ENCODE assay signal across 8 cellular contexts in genomic region chr1:161177112-161177935, GRCh38. TPM values are rescaled to one million over a fixed set of nuclear protein-coding genes. Genes with fewer than 3 reads are reported as not detected.
A peak's percentile ranks its signal among the peaks of the same experiment; 100 is the strongest.
DNase-seq lines count a peak whose midpoint lies in the region; ATAC-seq and TF ChIP-seq lines count a peak whose summit lies in the region.

Gene B4GALT3 (minus strand): TSS chr1:161177507. CDS start chr1:161176060, 1,447 bp downstream.

- H3K79me2 ChIP-seq in parathyroid adenoma, result peaks cover 4% of the 10 kb centered on the region

- H3K27ac ChIP-seq in parathyroid adenoma (peak within 1 kb of the TSS; percentile 88), tibial artery (peak within 1 kb of the TSS; percentile 89 to 94)

- H3K9me3 Mint-ChIP-seq in T-cell, result no peaks in the 10 kb centered on the region
- H3K9me3 Mint-ChIP-seq in activated naive CD8-positive, alpha-beta T cell treated with anti-CD3 and anti-CD28 coated beads, Interleukin-2, amount 50 U/mL, for 24 hours, result no peaks in the 10 kb centered on the region

- ATAC-seq in HG02759 (IDR thresholded peaks at IDR 0.05; ENCODE audit: unreplicated experiment) (peak; percentile 90), T-cell (replicated peaks in 1 of 4) (peak; percentile 87 to 93 (median 90)), Right ventricle myocardium superior (ENCODE audit: poor library complexity) (peak; percentile 97)
- ATAC-seq in activated naive CD8-positive, alpha-beta T cell treated with anti-CD3 and anti-CD28 coated beads, Interleukin-2, amount 50 U/mL, for 24 hours, result peak; percentile 85

- H3K27me3 Mint-ChIP-seq in T-cell, result no peaks in the 10 kb centered on the region
- no peaks in the 10 kb centered on the region for H3K27me3 Mint-ChIP-seq in activated naive CD8-positive, alpha-beta T cell treated with anti-CD3 and anti-CD28 coated beads, Interleukin-2, amount 50 U/mL, for 24 hours

- H3K27me3 ChIP-seq in parathyroid adenoma (ENCODE audit: control insufficient read depth, insufficient read depth, low read length) (no peaks in the 10 kb centered on the region), tibial artery (no peaks in the 10 kb centered on the region)

- CTCF ChIA-PET in T-cell (lab: Charles Lee), result interaction anchor here in 1 of 2 donors (0.7 to 2.3 kb wide), 4 partner anchors 11 to 141 kb away, joined by 3 to 13 read pairs (median 4); partner anchors contain the start of genes DEDD, PPOX and TOMM40L

- H3K4me1 Mint-ChIP-seq in T-cell, result peaks cover 75 to 83% (median 80%) of the 10 kb centered on the region in 3 donors
- peaks cover 62% of the 10 kb centered on the region for H3K4me1 Mint-ChIP-seq in activated naive CD8-positive, alpha-beta T cell treated with anti-CD3 and anti-CD28 coated beads, Interleukin-2, amount 50 U/mL, for 24 hours

- intact Hi-C loops in Right ventricle myocardium superior (cut with DNase I), result no loop called here
- intact Hi-C loops in tibial artery (cut with DNase I; ENCODE audit: low total_unique reads), result no loop called here

- POLR2A ChIA-PET in T-cell (lab: Charles Lee), result interaction anchor here (0.5 to 2.1 kb wide), 4 partner anchors 10 to 917 kb away, joined by 3 to 8 read pairs (median 6); partner anchors contain the start of gene PPOX (in 1 of the 2)

- peak within 1 kb of the TSS; percentile 96 to 99 for H3K27ac Mint-ChIP-seq in T-cell
- peak within 1 kb of the TSS; percentile 96 for H3K27ac Mint-ChIP-seq in activated naive CD8-positive, alpha-beta T cell treated with anti-CD3 and anti-CD28 coated beads, Interleukin-2, amount 50 U/mL, for 24 hours

- H3K9me3 ChIP-seq in parathyroid adenoma (ENCODE audit: control insufficient read depth, low read length) (no peaks in the 10 kb centered on the region), tibial artery (no peaks in the 10 kb centered on the region)

- TF ChIP-seq CTCF in GM12875 (IDR thresholded peaks at IDR 0.05; ENCODE audit: borderline replicate concordance, insufficient read depth, low read depth, low read length) (0 out of 2 replicates have a peak, but pooled peaks have one; percentile 3), parathyroid adenoma (IDR thresholded peaks at IDR 0.05) (no peak), tibial artery (IDR thresholded peaks at IDR 0.05) (no peak)

- H3K36me3 Mint-ChIP-seq in T-cell, result peaks cover 38% of the 10 kb centered on the region
- H3K36me3 Mint-ChIP-seq in activated naive CD8-positive, alpha-beta T cell treated with anti-CD3 and anti-CD28 coated beads, Interleukin-2, amount 50 U/mL, for 24 hours (ENCODE audit: low read depth), result peaks cover 23% of the 10 kb centered on the region

- peak within 1 kb of the TSS; percentile 93 for H2AFZ ChIP-seq in parathyroid adenoma

- peak within 1 kb of the TSS; percentile 91 to 99 (median 96) for H3K4me3 Mint-ChIP-seq in T-cell
- peak within 1 kb of the TSS; percentile 96 for H3K4me3 Mint-ChIP-seq in activated naive CD8-positive, alpha-beta T cell treated with anti-CD3 and anti-CD28 coated beads, Interleukin-2, amount 50 U/mL, for 24 hours

- H3K9ac ChIP-seq in parathyroid adenoma, result peak within 1 kb of the TSS; percentile 7

- DNase-seq in NCI-H1417 treated with DMSO at 0.1 percent for 48 hours (lab: John Stamatoyannopoulos, UW), result peak; percentile 76
- DNase-seq in T-cell, result peak; percentile 72 to 97 (median 88)
- DNase-seq in activated naive CD8-positive, alpha-beta T cell treated with anti-CD3 and anti-CD28 coated beads, Interleukin-2, amount 50 U/mL, for 24 hours, result peak; percentile 98
- DNase-seq in Right ventricle myocardium superior, result peak; percentile 95
- peak; percentile 89 to 93 for DNase-seq in tibial artery

- peaks cover 3% of the 10 kb centered on the region for H3K4me1 ChIP-seq in parathyroid adenoma
- peaks cover 0 to 33% (median 24%) of the 10 kb centered on the region in 4 donors for H3K4me1 ChIP-seq in tibial artery

- H3K4me2 ChIP-seq in parathyroid adenoma (ENCODE audit: low read length), result peak within 1 kb of the TSS; percentile 100

- no peaks in the 10 kb centered on the region for H3K36me3 ChIP-seq in parathyroid adenoma (ENCODE audit: control insufficient read depth, insufficient read depth, low read length)
- peaks cover 10 to 35% (median 12%) of the 10 kb centered on the region in 3 donors for H3K36me3 ChIP-seq in tibial artery

- H3K4me3 ChIP-seq in GM12875 (ENCODE audit: low read depth, low read length) (peak within 1 kb of the TSS; percentile 60), parathyroid adenoma (ENCODE audit: low read depth, low read length) (peak within 1 kb of the TSS; percentile 98), tibial artery (peak within 1 kb of the TSS; percentile 66 to 81)

RNA-seq across cellular contexts. Expression of gene B4GALT3, which starts in this region (rescaled TPM):
- total RNA-seq in T-cell, result 10 to 100 TPM; 48.4 to 77.8 (median 69.3) TPM
- 20.3 TPM for total RNA-seq in Right ventricle myocardium superior

Comparison
In these comparisons a context has a peak if more than half of its experiments do, and no peak if none do; other contexts are left out.
1. Peak in every context shown above with its lines: DNase-seq, ATAC-seq, H3K4me3 ChIP-seq and H3K27ac ChIP-seq.